ENCODE assay signal across 13 cellular contexts in the genomic region with DNA sequence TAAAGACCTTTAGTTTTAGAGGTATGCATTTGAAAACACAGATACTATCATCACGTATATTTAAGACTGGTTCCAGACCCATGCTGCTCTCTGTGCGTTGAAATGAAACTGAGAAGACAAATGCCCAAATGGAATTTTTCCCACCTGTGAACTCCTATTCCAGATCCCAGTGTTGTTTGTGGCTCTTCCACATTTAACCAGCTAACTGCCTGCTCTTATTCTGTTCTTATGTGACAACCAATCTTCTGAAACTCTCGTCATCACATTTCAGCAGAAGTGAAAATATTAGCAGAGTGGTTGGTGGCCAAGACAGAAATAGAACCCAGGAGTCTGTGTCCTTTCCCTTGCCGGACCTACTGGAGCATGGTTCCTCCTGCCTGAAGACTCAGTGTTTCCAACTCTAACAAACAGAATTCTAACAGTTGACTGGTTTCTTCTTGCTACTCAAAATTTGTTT.
A peak's percentile ranks its signal among the peaks of the same experiment; 100 is the strongest.
DNase-seq lines count a peak whose midpoint lies in the region; ATAC-seq and TF ChIP-seq lines count a peak whose summit lies in the region.
"Had no signal": no experiment of that assay in that cellular context is flagged by ENCODE, and none has a peak within 500 bp of the region (broad histone marks: within the 10 kb centered on the region; RNA-seq: fewer than 3 reads in every experiment).

No MANE protein-coding gene starts in this region.

- no peaks in the 10 kb centered on the region for H3K36me3 ChIP-seq in mucosa of descending colon (ENCODE audit: low read depth)
- H3K36me3 ChIP-seq: lower lobe of right lung, sigmoid colon had no signal

- H3K4me1 ChIP-seq in mucosa of descending colon (ENCODE audit: low read depth): no peaks in the 10 kb centered on the region

- ATAC-seq in GM18511 (IDR thresholded peaks at IDR 0.05; ENCODE audit: unreplicated experiment): peak; percentile 37
- peak; percentile 41 for ATAC-seq in GM21528 (IDR thresholded peaks at IDR 0.05; ENCODE audit: low FRiP score, unreplicated experiment)
- peak; percentile 36 for ATAC-seq in HG03378 (IDR thresholded peaks at IDR 0.05; ENCODE audit: unreplicated experiment)
- ATAC-seq in mucosa of descending colon: peak; percentile 37
- no peak for ATAC-seq in Right ventricle myocardium inferior
- ATAC-seq: lower lobe of right lung had no signal

- DNase-seq in mucosa of descending colon: no peak
- DNase-seq in NOMO-1 (lab: John Stamatoyannopoulos, UW; ENCODE audit: unreplicated experiment in 2 of 2): no peak
- DNase-seq in Right ventricle myocardium inferior (ENCODE audit: missing footprints): no peak
- no peak for DNase-seq in midbrain (lab: John Stamatoyannopoulos, UW)
- DNase-seq in NCI-H69 (lab: John Stamatoyannopoulos, UW): no peak
- DNase-seq: DND-41, lower lobe of right lung, NCI-H1930, SHP77 treated with DMSO at 0.1 percent for 48 hours, sigmoid colon had no signal

- no peak overlapping the region for H3K4me3 ChIP-seq in mucosa of descending colon
- H3K4me3 ChIP-seq: lower lobe of right lung, sigmoid colon had no signal

- TF ChIP-seq CTCF in mucosa of descending colon (IDR thresholded peaks at IDR 0.05): no peak

- intact Hi-C loops in mucosa of descending colon (cut with DNase I, micrococcal nuclease): no loop called here
- intact Hi-C loops in Right ventricle myocardium inferior (cut with DNase I): no loop called here

- H3K9me3 ChIP-seq in mucosa of descending colon: no peaks in the 10 kb centered on the region
- H3K9me3 ChIP-seq: lower lobe of right lung, sigmoid colon had no signal
